Comparison of ENCODE assay signal across 22 cellular contexts in genomic region chr11:28969832-28970231, GRCh38.
"Had no signal": no experiment of that assay in that cellular context is flagged by ENCODE, and none has a peak within 500 bp of the region (broad histone marks: within the 10 kb centered on the region; RNA-seq: fewer than 3 reads in every experiment).

No MANE protein-coding gene starts in this region.

- H3K27ac ChIP-seq: heart left ventricle, right lobe of liver, skin epidermis, stomach, suprapubic skin, transverse colon, VCaP had no signal

- H3K9me3 Mint-ChIP-seq: brain, nephron progenitor cell had no signal

- H3K36me3 Mint-ChIP-seq: activated CD8-positive, alpha-beta memory T cell treated with anti-CD3 and anti-CD28 coated beads, Interleukin-2, amount 10 ng/mL, durations not matched to agents 7 days and 5 days; brain had no signal

- H3K9me3 ChIP-seq: heart left ventricle, mucosa of descending colon, right lobe of liver, stomach, suprapubic skin, transverse colon had no signal

- H3K36me3 ChIP-seq: heart left ventricle, right lobe of liver, stomach, suprapubic skin, transverse colon had no signal

- H3K27me3 ChIP-seq: heart left ventricle, right lobe of liver, stomach, suprapubic skin, transverse colon had no signal

- H3K27ac Mint-ChIP-seq: activated CD4-positive, alpha-beta T cell treated with anti-CD3 and anti-CD28 coated beads, Interleukin-2, amount 10 ng/mL, durations not matched to agents 7 days and 5 days; activated CD8-positive, alpha-beta memory T cell treated with anti-CD3 and anti-CD28 coated beads, Interleukin-2, amount 10 ng/mL, durations not matched to agents 7 days and 5 days; activated CD8-positive, alpha-beta T cell treated with anti-CD3 and anti-CD28 coated beads for 36 hours; brain; nephron progenitor cell; T-helper 2 cell treated with Interferon-gamma antibody and Interleukin-4, amounts not matched to agents 5 μg/mL and 100 μg/mL, for 36 hours had no signal

- H3K4me3 Mint-ChIP-seq: activated CD4-positive, alpha-beta T cell treated with anti-CD3 and anti-CD28 coated beads, Interleukin-2, amount 10 ng/mL, durations not matched to agents 7 days and 5 days; activated CD8-positive, alpha-beta memory T cell treated with anti-CD3 and anti-CD28 coated beads, Interleukin-2, amount 10 ng/mL, durations not matched to agents 7 days and 5 days; activated CD8-positive, alpha-beta T cell treated with anti-CD3 and anti-CD28 coated beads for 36 hours; brain; nephron progenitor cell; T-helper 2 cell treated with Interferon-gamma antibody and Interleukin-4, amounts not matched to agents 5 μg/mL and 100 μg/mL, for 36 hours had no signal

- DNase-seq: activated CD4-positive, alpha-beta T cell treated with anti-CD3 and anti-CD28 coated beads, Interleukin-2, amount 10 ng/mL, durations not matched to agents 7 days and 5 days; activated CD4-positive, CD25-positive, alpha-beta regulatory T cell treated with anti-CD3 and anti-CD28 coated beads, Interleukin-2, amount 50 U/mL, for 72 hours; activated CD8-positive, alpha-beta memory T cell treated with anti-CD3 and anti-CD28 coated beads, Interleukin-2, amount 10 ng/mL, durations not matched to agents 7 days and 5 days; activated CD8-positive, alpha-beta T cell treated with anti-CD3 and anti-CD28 coated beads for 36 hours; activated effector memory CD4-positive, alpha-beta T cell treated with anti-CD3 and anti-CD28 coated beads, Interleukin-2, amount 50 U/mL, for 16 hours; activated naive CD4-positive, alpha-beta T cell treated with anti-CD3 and anti-CD28 coated beads, Interleukin-2, amount 50 U/mL, for 16 hours; activated T-cell treated with anti-CD3 and anti-CD28 coated beads for 4 hours; anterior cingulate cortex; heart left ventricle; mucosa of descending colon; nephron progenitor cell; nucleus accumbens; posterior cingulate gyrus; right lobe of liver; stimulated activated CD4-positive, alpha-beta T cell treated with anti-CD3 and anti-CD28 coated beads, Interleukin-1b, Interleukin-23, amount 100 ng/mL, for 48 hours; stomach; transverse colon had no signal

- H3K4me3 ChIP-seq: heart left ventricle, mucosa of descending colon, right lobe of liver, skin epidermis, stomach, suprapubic skin, transverse colon had no signal

- H3K4me1 Mint-ChIP-seq: activated CD4-positive, alpha-beta T cell treated with anti-CD3 and anti-CD28 coated beads, Interleukin-2, amount 10 ng/mL, durations not matched to agents 7 days and 5 days; activated CD8-positive, alpha-beta memory T cell treated with anti-CD3 and anti-CD28 coated beads, Interleukin-2, amount 10 ng/mL, durations not matched to agents 7 days and 5 days; brain; nephron progenitor cell had no signal

- H3K4me1 ChIP-seq: heart left ventricle, right lobe of liver, stomach, suprapubic skin, transverse colon had no signal

- H3K27me3 Mint-ChIP-seq: activated CD4-positive, alpha-beta T cell treated with anti-CD3 and anti-CD28 coated beads, Interleukin-2, amount 10 ng/mL, durations not matched to agents 7 days and 5 days; activated CD8-positive, alpha-beta memory T cell treated with anti-CD3 and anti-CD28 coated beads, Interleukin-2, amount 10 ng/mL, durations not matched to agents 7 days and 5 days; activated CD8-positive, alpha-beta T cell treated with anti-CD3 and anti-CD28 coated beads for 36 hours; brain had no signal

- ATAC-seq: activated CD8-positive, alpha-beta memory T cell treated with anti-CD3 and anti-CD28 coated beads, Interleukin-2, amount 10 ng/mL, durations not matched to agents 7 days and 5 days; activated CD8-positive, alpha-beta T cell treated with anti-CD3 and anti-CD28 coated beads for 36 hours; heart left ventricle; mucosa of descending colon; right lobe of liver had no signal
